In genomic region chr14:71221119-71221518, GRCh38 we compare ENCODE assay signal across 15 cellular contexts.
"Had no signal": no experiment of that assay in that cellular context is flagged by ENCODE, and none has a peak within 500 bp of the region (broad histone marks: within the 10 kb centered on the region; RNA-seq: fewer than 3 reads in every experiment).

No MANE protein-coding gene starts in this region.

- H3K9me3 ChIP-seq: breast epithelium, left lung, testis, vagina had no signal

- H3K4me1 Mint-ChIP-seq: neural progenitor cell had no signal

- H3K36me3 ChIP-seq: breast epithelium, left lung, neural progenitor cell, stomach, vagina had no signal

- H3K27me3 ChIP-seq: breast epithelium, left lung, neural progenitor cell, stomach, testis, vagina had no signal

- ATAC-seq: activated CD4-positive, CD25-positive, alpha-beta regulatory T cell treated with anti-CD3 and anti-CD28 coated beads, Interleukin-2, amount 50 U/mL, for 24 hours had no signal

- H3K27me3 Mint-ChIP-seq: dendritic cell treated with granulocyte-macrophage colony-stimulating factor and Interleukin-4, amounts not matched to agents 40 ng/mL and 50 ng/mL, for 4 days had no signal

- H2AFZ ChIP-seq: neural progenitor cell had no signal

- H3K27ac ChIP-seq: neural progenitor cell, stomach, testis, vagina had no signal

- H3K4me3 Mint-ChIP-seq: dendritic cell treated with granulocyte-macrophage colony-stimulating factor and Interleukin-4, amounts not matched to agents 40 ng/mL and 50 ng/mL, for 4 days; naive B cell; neural progenitor cell had no signal

- H3K4me2 ChIP-seq: neural progenitor cell had no signal

- H3K9ac ChIP-seq: neural progenitor cell had no signal

- H3K4me3 ChIP-seq: breast epithelium, left lung, neural progenitor cell, stomach, testis, vagina had no signal

- DNase-seq: activated naive CD4-positive, alpha-beta T cell treated with Interleukin-2 at 50 U/mL for 16 hours; anterior cingulate cortex; cerebellar nuclear complex; hippocampal formation; left lung; mammary epithelial cell; naive B cell; stimulated activated CD4-positive, alpha-beta T cell treated with anti-CD3 and anti-CD28 coated beads, Interleukin-1b, Interleukin-23, amount 100 ng/mL, for 48 hours; stomach; testis had no signal

- H3K27ac Mint-ChIP-seq: dendritic cell treated with granulocyte-macrophage colony-stimulating factor and Interleukin-4, amounts not matched to agents 40 ng/mL and 50 ng/mL, for 4 days; naive B cell; neural progenitor cell had no signal

- H3K4me1 ChIP-seq: breast epithelium, left lung, neural progenitor cell, stomach, testis, vagina had no signal
